Comparison of ENCODE assay signal across 15 cellular contexts in genomic region chr21:14480601-14481000, GRCh38.
A peak's percentile ranks its signal among the peaks of the same experiment; 100 is the strongest.
DNase-seq lines count a peak whose midpoint lies in the region; ATAC-seq and TF ChIP-seq lines count a peak whose summit lies in the region.
"Had no signal": no experiment of that assay in that cellular context is flagged by ENCODE, and none has a peak within 500 bp of the region (broad histone marks: within the 10 kb centered on the region; RNA-seq: fewer than 3 reads in every experiment).

No MANE protein-coding gene starts in this region.

- CTCF ChIA-PET in A673 (lab: Charles Lee), result no interaction called here
- CTCF ChIA-PET in activated CD8-positive, alpha-beta T cell treated with anti-CD3 and anti-CD28 coated beads, Interleukin-2, amount 10 ng/mL, durations not matched to agents 7 days and 5 days (lab: Charles Lee), result interaction anchor here (1.2 kb wide), 1 partner anchor 53 kb away, joined by 3 read pairs; no protein-coding TSS in a partner anchor

- H3K27me3 Mint-ChIP-seq in activated CD8-positive, alpha-beta T cell treated with anti-CD3 and anti-CD28 coated beads, Interleukin-2, amount 10 ng/mL, durations not matched to agents 7 days and 5 days (ENCODE audit: low read depth), result no peaks in the 10 kb centered on the region

- POLR2A ChIA-PET in A673 (lab: Charles Lee; ENCODE audit: low non-redundant PET), result no interaction called here
- POLR2A ChIA-PET in activated CD8-positive, alpha-beta T cell treated with anti-CD3 and anti-CD28 coated beads, Interleukin-2, amount 10 ng/mL, durations not matched to agents 7 days and 5 days (lab: Charles Lee), result interaction anchor here (3.7 kb wide), 1 partner anchor 27 kb away, joined by 20 read pairs; no protein-coding TSS in a partner anchor

- peak overlapping the region; percentile 77 for H3K27ac Mint-ChIP-seq in activated CD8-positive, alpha-beta T cell treated with anti-CD3 and anti-CD28 coated beads, Interleukin-2, amount 10 ng/mL, durations not matched to agents 7 days and 5 days

- H3K4me3 Mint-ChIP-seq in activated CD8-positive, alpha-beta T cell treated with anti-CD3 and anti-CD28 coated beads, Interleukin-2, amount 10 ng/mL, durations not matched to agents 7 days and 5 days, result no peak overlapping the region

- peaks cover 19% of the 10 kb centered on the region for H3K4me1 ChIP-seq in A673 (ENCODE audit: insufficient read depth, low read length, poor library complexity, severe bottlenecking)
- H3K4me1 ChIP-seq: psoas muscle had no signal

- peak; percentile 72 for DNase-seq in A673 (ENCODE audit: low spot score)
- DNase-seq in ELR (ENCODE audit: low read depth), result peak; percentile 0
- DNase-seq in activated CD8-positive, alpha-beta T cell treated with anti-CD3 and anti-CD28 coated beads, Interleukin-2, amount 10 ng/mL, durations not matched to agents 7 days and 5 days, result no peak
- DNase-seq in kidney tubule cell (ENCODE audit: low spot score), result peak; percentile 13
- DNase-seq in SW480 (ENCODE audit: low spot score), result no peak
- no peak for DNase-seq in epidermal melanocyte (ENCODE audit: insufficient read length, low spot score)
- DNase-seq: C1 segment of cervical spinal cord, cerebellar nuclear complex, heart left ventricle, kidney glomerular epithelial cell, NCI-H187 treated with DMSO at 0.1 percent for 48 hours, psoas muscle, RPMI8226, T1000 had no signal

- H3K9me3 Mint-ChIP-seq in activated CD8-positive, alpha-beta T cell treated with anti-CD3 and anti-CD28 coated beads, Interleukin-2, amount 10 ng/mL, durations not matched to agents 7 days and 5 days (ENCODE audit: insufficient read depth), result peaks cover 14% of the 10 kb centered on the region

- H3K36me3 Mint-ChIP-seq in activated CD8-positive, alpha-beta T cell treated with anti-CD3 and anti-CD28 coated beads, Interleukin-2, amount 10 ng/mL, durations not matched to agents 7 days and 5 days (ENCODE audit: low read depth), result peaks cover 57% of the 10 kb centered on the region

- H3K36me3 ChIP-seq in A673 (ENCODE audit: insufficient read depth, low read length, poor library complexity, severe bottlenecking), result no peaks in the 10 kb centered on the region
- H3K36me3 ChIP-seq: heart left ventricle had no signal

- no peak for ATAC-seq in activated CD8-positive, alpha-beta T cell treated with anti-CD3 and anti-CD28 coated beads, Interleukin-2, amount 10 ng/mL, durations not matched to agents 7 days and 5 days
- no peak for ATAC-seq in HG03135 (IDR thresholded peaks at IDR 0.05; ENCODE audit: unreplicated experiment)
- ATAC-seq: psoas muscle had no signal

- H3K27me3 ChIP-seq in A673 (replicated peaks; ENCODE audit: insufficient read depth, low read depth, low read length, poor library complexity), result no peaks in the 10 kb centered on the region
- H3K27me3 ChIP-seq: heart left ventricle had no signal

- peaks cover 67% of the 10 kb centered on the region for H3K4me1 Mint-ChIP-seq in activated CD8-positive, alpha-beta T cell treated with anti-CD3 and anti-CD28 coated beads, Interleukin-2, amount 10 ng/mL, durations not matched to agents 7 days and 5 days (ENCODE audit: low read depth)

- no TSS peak for BruUV-seq in A673 (replicated peaks; lab: Mats Ljungman, UMichigan)

- H3K4me3 ChIP-seq in A673 (ENCODE audit: low read depth, low read length, poor library complexity, severe bottlenecking), result no peak overlapping the region
- H3K4me3 ChIP-seq: heart left ventricle, psoas muscle had no signal

- TF ChIP-seq CTCF in A673 (conservative IDR thresholded peaks at IDR 0.05; ENCODE audit: low read depth, low read length), result no peak

- H3K27ac ChIP-seq in A673 (ENCODE audit: low read depth, low read length, poor library complexity, severe bottlenecking), result no peak overlapping the region
- H3K27ac ChIP-seq: psoas muscle had no signal

- H3K9me3 ChIP-seq in A673 (ENCODE audit: low read depth, low read length, poor library complexity, severe bottlenecking), result no peaks in the 10 kb centered on the region
- H3K9me3 ChIP-seq: heart left ventricle, psoas muscle had no signal

- intact Hi-C loops in A673 (cut with micrococcal nuclease; ENCODE audit: unreplicated experiment), result no loop called here

Comparison
In these comparisons a context has a peak if more than half of its experiments do, and no peak if none do; other contexts are left out.
1. DNase-seq: peak in A673 (single experiment), ELR (single experiment) and kidney tubule cell (single experiment); none in activated CD8-positive, alpha-beta T cell treated with anti-CD3 and anti-CD28 coated beads, Interleukin-2, amount 10 ng/mL, durations not matched to agents 7 days and 5 days (single experiment), SW480 (single experiment) and epidermal melanocyte (single experiment).